Comparison of ENCODE assay signal across 8 cellular contexts in genomic region chr17:17959520-17960361, GRCh38. TPM values are rescaled to one million over a fixed set of nuclear protein-coding genes. Genes with fewer than 3 reads are reported as not detected.
DNase-seq lines count a peak whose midpoint lies in the region; ATAC-seq and TF ChIP-seq lines count a peak whose summit lies in the region.

No MANE protein-coding gene starts in this region.

- H3K9ac ChIP-seq in endocrine pancreas (ENCODE audit: control insufficient read depth, insufficient read depth, low read length), result peak overlapping the region; percentile 77

- peak overlapping the region; percentile 98 for H3K4me3 ChIP-seq in endocrine pancreas (ENCODE audit: control insufficient read depth, insufficient read depth, low read length)

- no peaks in the 10 kb centered on the region for H3K36me3 ChIP-seq in endocrine pancreas (ENCODE audit: control insufficient read depth, insufficient read depth, low read length)

- no peaks in the 10 kb centered on the region for H3K27me3 ChIP-seq in endocrine pancreas (ENCODE audit: control insufficient read depth, insufficient read depth, low read length)

- peak; percentile 31 to 33 for DNase-seq in stimulated activated CD4-positive, alpha-beta T cell treated with anti-CD3 and anti-CD28 coated beads, Interleukin-15, amount 100 ng/mL, for 48 hours (ENCODE audit: low read depth in 2 of 2)
- DNase-seq in stimulated activated CD4-positive, alpha-beta T cell treated with anti-CD3 and anti-CD28 coated beads, Interleukin-4, amount 100 ng/mL, for 4 hours, result no peak
- DNase-seq in OCI-M1 (lab: John Stamatoyannopoulos, UW), result peak; percentile 68
- no peak for DNase-seq in omental fat pad (ENCODE audit: low spot score)
- DNase-seq in NK-92 (lab: John Stamatoyannopoulos, UW; ENCODE audit: unreplicated experiment), result no peak
- DNase-seq in NOMO-1 treated with dmso at 0.1 percent for 144 hours (lab: John Stamatoyannopoulos, UW; ENCODE audit: unreplicated experiment), result no peak
- no peak for DNase-seq in NCI-H1105 treated with DMSO at 0.1 percent for 48 hours (lab: John Stamatoyannopoulos, UW)

- H3K9me3 ChIP-seq in endocrine pancreas (ENCODE audit: control insufficient read depth, low read length), result no peaks in the 10 kb centered on the region

- ATAC-seq in omental fat pad (ENCODE audit: low FRiP score), result peak; percentile 21

- no peak for TF ChIP-seq CTCF in omental fat pad (IDR thresholded peaks at IDR 0.05)

- peaks cover 18% of the 10 kb centered on the region for H3K4me1 ChIP-seq in endocrine pancreas (ENCODE audit: control insufficient read depth, insufficient read depth, low read length)

RNA-seq across cellular contexts. Expression of gene TOM1L2, which starts 12.5 kb away (rescaled TPM):
- total RNA-seq in omental fat pad, result 10 to 100 TPM; 25.9 to 30.3 (median 27.6) TPM

RNA-seq across cellular contexts. Expression of gene DRC3, which starts 12.9 kb away (rescaled TPM):
- 1 to 10 TPM in 3 of 4 donors, under 1 TPM in 1; 0.60 to 4.6 (median 1.9) TPM for total RNA-seq in omental fat pad

Comparison
In these comparisons a context has a peak if more than half of its experiments do, and no peak if none do; other contexts are left out.
1. DNase-seq: peak in stimulated activated CD4-positive, alpha-beta T cell treated with anti-CD3 and anti-CD28 coated beads, Interleukin-15, amount 100 ng/mL, for 48 hours (2 of 2) and OCI-M1 (single experiment); none in stimulated activated CD4-positive, alpha-beta T cell treated with anti-CD3 and anti-CD28 coated beads, Interleukin-4, amount 100 ng/mL, for 4 hours (0 of 2), omental fat pad (single experiment), NK-92 (single experiment), NOMO-1 treated with dmso at 0.1 percent for 144 hours (single experiment) and NCI-H1105 treated with DMSO at 0.1 percent for 48 hours (single experiment).